8 cellular contexts compared by ENCODE assay signal in genomic region chr1:9292361-9293240, GRCh38. TPM values are rescaled to one million over a fixed set of nuclear protein-coding genes. Genes with fewer than 3 reads are reported as not detected.
DNase-seq lines count a peak whose midpoint lies in the region; ATAC-seq, FAIRE-seq and TF ChIP-seq lines count a peak whose summit lies in the region.

Gene SPSB1 (plus strand): TSS chr1:9292894. CDS start chr1:9355892, 62,998 bp downstream.

- no peak for FAIRE-seq in HTR-8/SVneo (lab: Jason Lieb, UNC)

- intact Hi-C loops in head of caudate nucleus (cut with DNase I) = loop anchor here (5.0 kb wide), 1 partner anchor 165 kb away; no protein-coding TSS in a partner anchor

- peak within 1 kb of the TSS; percentile 86 for H3K4me3 Mint-ChIP-seq in type B pancreatic cell

- H3K27me3 Mint-ChIP-seq in type B pancreatic cell = no peaks in the 10 kb centered on the region

- TF ChIP-seq CTCF in omental fat pad (IDR thresholded peaks at IDR 0.05) = no peak
- TF ChIP-seq CTCF in type B pancreatic cell (conservative IDR thresholded peaks at IDR 0.05) = peak; percentile 19

- peaks cover 4 to 5% of the 10 kb centered on the region in 2 donors for H3K9me3 Mint-ChIP-seq in activated naive CD4-positive, alpha-beta T cell treated with anti-CD3 and anti-CD28 coated beads, Interleukin-2, amount 50 U/mL, for 72 hours
- peaks cover 6% of the 10 kb centered on the region for H3K9me3 Mint-ChIP-seq in type B pancreatic cell

- peak; percentile 90 for DNase-seq in GM03348 (ENCODE audit: low spot score)
- DNase-seq in HTR-8/SVneo (ENCODE audit: insufficient read length, low spot score) = peak; percentile 48
- DNase-seq in SK-N-DZ (ENCODE audit: low spot score) = peak; percentile 68
- peak in 1 of 2 donors; percentile 61 for DNase-seq in activated naive CD4-positive, alpha-beta T cell treated with anti-CD3 and anti-CD28 coated beads, Interleukin-2, amount 50 U/mL, for 72 hours (ENCODE audit: low spot score in 2 of 2)
- DNase-seq in head of caudate nucleus = peak; percentile 53 to 93 (median 81)
- DNase-seq in omental fat pad (ENCODE audit: low spot score) = no peak
- DNase-seq in type B pancreatic cell (ENCODE audit: extremely low spot score, unreplicated experiment) = no peak
- DNase-seq in HPDE6-E6E7 (ENCODE audit: extremely low spot score) = no peak

- peaks cover 35% of the 10 kb centered on the region for H3K4me1 Mint-ChIP-seq in type B pancreatic cell (ENCODE audit: unreplicated experiment)

- ATAC-seq in activated naive CD4-positive, alpha-beta T cell treated with anti-CD3 and anti-CD28 coated beads, Interleukin-2, amount 50 U/mL, for 72 hours = peak; percentile 30 to 61
- ATAC-seq in omental fat pad (ENCODE audit: low FRiP score) = peak; percentile 64

- peak within 1 kb of the TSS in 1 of 2 donors; percentile 22 for H3K27ac Mint-ChIP-seq in activated naive CD4-positive, alpha-beta T cell treated with anti-CD3 and anti-CD28 coated beads, Interleukin-2, amount 50 U/mL, for 72 hours
- H3K27ac Mint-ChIP-seq in type B pancreatic cell = peak within 1 kb of the TSS; percentile 81

- peaks cover 0 to 6% of the 10 kb centered on the region in 2 donors for H3K36me3 Mint-ChIP-seq in activated naive CD4-positive, alpha-beta T cell treated with anti-CD3 and anti-CD28 coated beads, Interleukin-2, amount 50 U/mL, for 72 hours
- H3K36me3 Mint-ChIP-seq in type B pancreatic cell = peaks cover 5% of the 10 kb centered on the region

RNA-seq across cellular contexts. Expression of gene SPSB1, which starts in this region (rescaled TPM):
- 1.3 and 1.8 TPM in 2 replicates for polyA plus RNA-seq in SK-N-DZ (2014; cell fraction: cytosol; rRNA removed)
- polyA plus RNA-seq in SK-N-DZ (2014; cell fraction: nucleus; rRNA removed) = 0.81 and 1.3 TPM in 2 replicates
- total RNA-seq in activated naive CD4-positive, alpha-beta T cell treated with anti-CD3 and anti-CD28 coated beads, Interleukin-2, amount 50 U/mL, for 72 hours = 10 to 100 TPM in 1 of 2 donors, 1 to 10 TPM in 1; 3.8 to 12.6 TPM
- total RNA-seq in omental fat pad (100 to 1,000 TPM in 1 of 4 donors, 10 to 100 TPM in 3; 33.5 to 111 (median 76.3) TPM), type B pancreatic cell (ENCODE audit: low replicate concordance) (5.6 and 17.4 TPM in 2 replicates)

Comparison
In these comparisons a context has a peak if more than half of its experiments do, and no peak if none do; other contexts are left out.
1. DNase-seq: peak in GM03348 (single experiment), HTR-8/SVneo (single experiment), SK-N-DZ (single experiment) and head of caudate nucleus (42 of 42); none in omental fat pad (single experiment), type B pancreatic cell (single experiment) and HPDE6-E6E7 (single experiment).